8 cellular contexts compared by ENCODE assay signal in the genomic region with DNA sequence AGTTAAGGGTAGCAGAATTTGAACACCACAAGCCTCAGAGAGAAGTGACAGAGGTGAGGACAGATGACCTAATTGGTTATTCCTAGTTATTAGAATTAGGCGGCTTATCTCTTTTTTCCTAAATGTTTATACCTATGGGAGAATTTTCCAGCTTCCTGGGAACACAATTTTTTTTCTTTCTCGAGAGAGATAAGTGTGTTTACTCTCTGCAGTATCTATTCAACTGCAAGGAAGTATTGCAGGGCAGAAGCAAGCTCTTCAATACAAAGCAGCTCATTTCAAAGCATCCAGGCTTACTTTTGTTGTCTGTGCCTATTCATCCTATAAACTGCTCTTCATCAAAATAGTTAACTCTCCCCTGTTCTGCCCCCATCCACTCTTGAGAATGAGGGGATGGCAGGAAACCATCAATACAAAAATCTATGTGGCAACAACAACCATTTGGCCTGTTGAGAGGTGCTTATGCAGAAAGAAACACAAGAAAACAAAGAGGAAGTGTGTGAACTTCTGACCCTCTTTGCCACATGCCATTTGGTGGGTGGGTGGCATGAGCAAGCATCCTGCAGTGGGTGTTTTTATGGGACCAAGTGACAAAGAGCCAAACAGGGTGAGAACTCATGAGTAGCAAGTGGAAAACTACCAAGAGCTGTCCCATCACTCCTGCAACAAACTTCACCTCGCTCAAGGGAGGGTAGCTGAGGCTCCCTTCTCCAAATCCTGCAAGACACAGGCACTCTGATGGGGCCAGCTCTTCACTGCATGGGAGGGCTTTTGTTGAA. TPM values are rescaled to one million over a fixed set of nuclear protein-coding genes. Genes with fewer than 3 reads are reported as not detected.
DNase-seq lines count a peak whose midpoint lies in the region; ATAC-seq and TF ChIP-seq lines count a peak whose summit lies in the region.

No MANE protein-coding gene starts in this region.

- H3K27me3 Mint-ChIP-seq in osteocyte (ENCODE audit: unreplicated experiment), result no peaks in the 10 kb centered on the region

- no peak overlapping the region for H3K4me3 Mint-ChIP-seq in osteocyte (ENCODE audit: unreplicated experiment)

- peaks cover 15% of the 10 kb centered on the region for H3K4me1 Mint-ChIP-seq in osteocyte (ENCODE audit: unreplicated experiment)

- DNase-seq in ELF-1 (ENCODE audit: low read depth, low spot score), result peak; percentile 14
- DNase-seq in NCI-H146 treated with DMSO at 0.1 percent for 48 hours (lab: John Stamatoyannopoulos, UW; ENCODE audit: unreplicated experiment), result peak; percentile 4
- peak; percentile 19 for DNase-seq in activated CD8-positive, alpha-beta memory T cell treated with anti-CD3 and anti-CD28 coated beads, Interleukin-2, amount 50 U/mL, for 24 hours (ENCODE audit: extremely low read depth)
- DNase-seq in osteocyte (ENCODE audit: extremely low spot score, unreplicated experiment), result peak; percentile 63
- DNase-seq in 8988T, result no peak
- DNase-seq in NCI-H446 treated with DMSO at 0.1 percent for 48 hours (lab: John Stamatoyannopoulos, UW), result no peak
- no peak for DNase-seq in amniotic stem cell (lab: John Stamatoyannopoulos, UW)

- no peak for TF ChIP-seq CTCF in osteocyte (IDR thresholded peaks at IDR 0.05)

- H3K27ac Mint-ChIP-seq in osteocyte (ENCODE audit: unreplicated experiment), result no peak overlapping the region

- H3K36me3 Mint-ChIP-seq in osteocyte (ENCODE audit: unreplicated experiment), result peaks cover 4% of the 10 kb centered on the region

- ATAC-seq in GM18505 (IDR thresholded peaks at IDR 0.05; ENCODE audit: unreplicated experiment), result no peak

- no peak for TF ChIP-seq POLR2A in GM18505 (IDR thresholded peaks at IDR 0.05; ENCODE audit: borderline replicate concordance, extremely low read depth, insufficient read depth, insufficient read length)

- no peaks in the 10 kb centered on the region for H3K9me3 Mint-ChIP-seq in osteocyte (ENCODE audit: unreplicated experiment)

RNA-seq across cellular contexts. Expression of a gene that starts 50.6 kb away (rescaled TPM):
- total RNA-seq in osteocyte, result 114 and 124 TPM in 2 replicates

RNA-seq across cellular contexts. Expression of a gene that starts 50.6 kb away (rescaled TPM):
- total RNA-seq in osteocyte, result 63.9 and 68.2 TPM in 2 replicates

Comparison
In these comparisons a context has a peak if more than half of its experiments do, and no peak if none do; other contexts are left out.
1. DNase-seq: peak in ELF-1 (single experiment), NCI-H146 treated with DMSO at 0.1 percent for 48 hours (single experiment), activated CD8-positive, alpha-beta memory T cell treated with anti-CD3 and anti-CD28 coated beads, Interleukin-2, amount 50 U/mL, for 24 hours (single experiment) and osteocyte (single experiment); none in 8988T (single experiment), NCI-H446 treated with DMSO at 0.1 percent for 48 hours (single experiment) and amniotic stem cell (single experiment).